10 cellular contexts compared by ENCODE assay signal in genomic region chr5:173187054-173187743, GRCh38. TPM values are rescaled to one million over a fixed set of nuclear protein-coding genes. Genes with fewer than 3 reads are reported as not detected.
A peak's percentile ranks its signal among the peaks of the same experiment; 100 is the strongest.
DNase-seq lines count a peak whose midpoint lies in the region; ATAC-seq lines count a peak whose summit lies in the region.
"Had no signal": no experiment of that assay in that cellular context is flagged by ENCODE, and none has a peak within 500 bp of the region (broad histone marks: within the 10 kb centered on the region; RNA-seq: fewer than 3 reads in every experiment).

No MANE protein-coding gene starts in this region.

- peak; percentile 37 for ATAC-seq in esophagus mucosa
- ATAC-seq in HG03139 (IDR thresholded peaks at IDR 0.05; ENCODE audit: unreplicated experiment): no peak
- no peak for ATAC-seq in GM18498 (IDR thresholded peaks at IDR 0.05; ENCODE audit: unreplicated experiment)
- no peak for ATAC-seq in HG03196 (IDR thresholded peaks at IDR 0.05; ENCODE audit: unreplicated experiment)

- peak; percentile 10 for DNase-seq in stimulated activated CD4-positive, alpha-beta T cell treated with anti-CD3 and anti-CD28 coated beads, Interleukin-4, amount 100 ng/mL, for 24 hours
- DNase-seq in stimulated activated CD4-positive, alpha-beta T cell treated with anti-CD3 and anti-CD28 coated beads, Interleukin-4, amount 100 ng/mL, for 1 hour: no peak
- DNase-seq in NCI-H69 (lab: John Stamatoyannopoulos, UW): peak; percentile 56
- no peak for DNase-seq in effector CD8-positive, alpha-beta T cell (lab: John Stamatoyannopoulos, UW)
- DNase-seq: naive B cell, thyroid gland had no signal

RNA-seq across cellular contexts. Expression of gene BNIP1, which starts 42.9 kb away (rescaled TPM):
- 12.9 TPM for total RNA-seq in esophagus mucosa

RNA-seq across cellular contexts. Expression of gene NKX2-5, which starts 47.8 kb away (rescaled TPM):
- total RNA-seq in esophagus mucosa: not detected
- total RNA-seq: thyroid gland had no signal

Comparison
In these comparisons a context has a peak if more than half of its experiments do, and no peak if none do; other contexts are left out.
1. DNase-seq: peak in stimulated activated CD4-positive, alpha-beta T cell treated with anti-CD3 and anti-CD28 coated beads, Interleukin-4, amount 100 ng/mL, for 24 hours (single experiment) and NCI-H69 (single experiment); none in stimulated activated CD4-positive, alpha-beta T cell treated with anti-CD3 and anti-CD28 coated beads, Interleukin-4, amount 100 ng/mL, for 1 hour (single experiment) and effector CD8-positive, alpha-beta T cell (single experiment).